28 cellular contexts compared by ENCODE assay signal in genomic region chr22:43396934-43397457, GRCh38. TPM values are rescaled to one million over a fixed set of nuclear protein-coding genes. Genes with fewer than 3 reads are reported as not detected.
DNase-seq lines count a peak whose midpoint lies in the region; ATAC-seq, FAIRE-seq and TF ChIP-seq lines count a peak whose summit lies in the region.
"Had no signal": no experiment of that assay in that cellular context is flagged by ENCODE, and none has a peak within 500 bp of the region (broad histone marks: within the 10 kb centered on the region; RNA-seq: fewer than 3 reads in every experiment).

No MANE protein-coding gene starts in this region.

- no peak for TF ChIP-seq CTCF in right lobe of liver (IDR thresholded peaks at IDR 0.05)

- no peaks in the 10 kb centered on the region for H3K9me3 ChIP-seq in right lobe of liver
- H3K9me3 ChIP-seq: Caco-2, neutrophil, SJSA1, uterus had no signal

- peak; percentile 31 for TF ChIP-seq POLR2A in right lobe of liver (IDR thresholded peaks at IDR 0.05)
- TF ChIP-seq POLR2A in H54 (IDR thresholded peaks at IDR 0.05; ENCODE audit: low read depth, low read length), result no peak

- no peaks in the 10 kb centered on the region for H3K27me3 ChIP-seq in right lobe of liver
- H3K27me3 ChIP-seq: uterus had no signal

- peak; percentile 83 for DNase-seq in DMS153 (lab: John Stamatoyannopoulos, UW)
- peak; percentile 29 for DNase-seq in NCI-H1092 treated with DMSO at 0.1 percent for 48 hours (lab: John Stamatoyannopoulos, UW)
- DNase-seq in NCI-H748 (lab: John Stamatoyannopoulos, UW; ENCODE audit: unreplicated experiment), result peak; percentile 73
- DNase-seq in right lobe of liver, result peak; percentile 69 to 86 (median 81)
- no peak for DNase-seq in H54 (ENCODE audit: insufficient read length, low spot score)
- DNase-seq in SW 1271 (lab: John Stamatoyannopoulos, UW), result no peak
- DNase-seq: ACHN; activated CD4-positive, alpha-beta T cell treated with anti-CD3 and anti-CD28 coated beads for 1 hour; activated CD8-positive, alpha-beta T cell treated with anti-CD3 and anti-CD28 coated beads for 36 hours; activated effector memory CD4-positive, alpha-beta T cell treated with anti-CD3 and anti-CD28 coated beads, Interleukin-2, amount 50 U/mL, for 16 hours; Caco-2; IMR-90; NCI-H1105 treated with DMSO at 0.1 percent for 48 hours; NCI-H2171; PC-9; retina; stimulated activated CD4-positive, alpha-beta T cell treated with anti-CD3 and anti-CD28 coated beads, Interleukin-4, amount 100 ng/mL, for 1 hour; stimulated activated naive B cell treated with anti-CD40 and anti-IgM and Interleukin-4, amounts not matched to agents 10 μg/mL and 1 μg/mL and 100 μg/mL, for 72 hours; T-helper 1 cell; uterus had no signal

- no peaks in the 10 kb centered on the region for H3K36me3 ChIP-seq in right lobe of liver
- H3K36me3 ChIP-seq: neutrophil, SJSA1, uterus had no signal

- ATAC-seq in right lobe of liver (peak; percentile 58 to 83 (median 74)), HG03439 (IDR thresholded peaks at IDR 0.05; ENCODE audit: unreplicated experiment) (no peak), GM21737 (IDR thresholded peaks at IDR 0.05; ENCODE audit: unreplicated experiment) (no peak)
- ATAC-seq: activated CD8-positive, alpha-beta T cell treated with anti-CD3 and anti-CD28 coated beads for 36 hours; stimulated activated naive B cell treated with anti-CD40 and anti-IgM and Interleukin-4, amounts not matched to agents 10 μg/mL and 1 μg/mL and 100 μg/mL, for 72 hours had no signal

- intact Hi-C loops in right lobe of liver (cut with DNase I), result no loop called here

- no peak overlapping the region for H3K4me3 ChIP-seq in right lobe of liver
- H3K4me3 ChIP-seq: lung, PC-9, SJSA1, uterus had no signal

- WGBS in right lobe of liver (ENCODE audit: insufficient coverage, low coverage, low lambda C conversion rate, missing lambda C conversion rate), result 31% methylated on average over 3 of the region's 23 CpGs

- peak overlapping the region; percentile 20 to 52 (median 47) for H3K27ac ChIP-seq in right lobe of liver
- H3K27ac ChIP-seq: neutrophil, PC-9, SJSA1, uterus had no signal

- FAIRE-seq in H54 (lab: Jason Lieb, UNC), result no peak
- FAIRE-seq: GM12891, keratinocyte had no signal

- H3K4me1 ChIP-seq in right lobe of liver, result peaks cover 0 to 31% (median 12%) of the 10 kb centered on the region in 4 donors
- H3K4me1 ChIP-seq: Caco-2, SJSA1, uterus had no signal

RNA-seq across cellular contexts. Expression of gene MPPED1, which starts 14.8 kb away (rescaled TPM):
- total RNA-seq in right lobe of liver, result 10 to 100 TPM in 4 of 6 experiments, 1 to 10 TPM in 2; 2.4 to 13.8 (median 11.3) TPM
- total RNA-seq: activated CD8-positive, alpha-beta T cell treated with anti-CD3 and anti-CD28 coated beads for 36 hours; Caco-2; Daoy; IMR-90; PC-9; SJSA1 had no signal

RNA-seq across cellular contexts. Expression of gene SCUBE1, which starts 53.8 kb away (rescaled TPM):
- total RNA-seq in right lobe of liver, result 10 to 100 TPM in 1 of 6 experiments, 1 to 10 TPM in 4, under 1 TPM in 1; 0.73 to 11.7 (median 2.7) TPM
- total RNA-seq: Caco-2, IMR-90, PC-9, SJSA1 had no signal

Comparison
In these comparisons a context has a peak if more than half of its experiments do, and no peak if none do; other contexts are left out.
1. DNase-seq: peak in DMS153 (single experiment), NCI-H1092 treated with DMSO at 0.1 percent for 48 hours (single experiment), NCI-H748 (single experiment) and right lobe of liver (3 of 3); none in H54 (single experiment) and SW 1271 (0 of 2).
2. ATAC-seq: peak in right lobe of liver (4 of 4); none in HG03439 (single experiment) and GM21737 (single experiment).